ENCODE assay signal across 34 cellular contexts in genomic region chr18:21069468-21069867, GRCh38.
"Had no signal": no experiment of that assay in that cellular context is flagged by ENCODE, and none has a peak within 500 bp of the region (broad histone marks: within the 10 kb centered on the region; RNA-seq: fewer than 3 reads in every experiment).

No MANE protein-coding gene starts in this region.

- H3K27ac ChIP-seq: adrenal gland, breast epithelium, cardiac muscle cell, coronary artery, dorsolateral prefrontal cortex had no signal

- H3K4me3 ChIP-seq: adrenal gland, breast epithelium, cardiac muscle cell, coronary artery, dorsolateral prefrontal cortex had no signal

- H3K4me3 Mint-ChIP-seq: activated CD4-positive, alpha-beta memory T cell treated with anti-CD3 and anti-CD28 coated beads for 36 hours; activated CD4-positive, alpha-beta T cell treated with anti-CD3 and anti-CD28 coated beads for 36 hours; activated CD4-positive, alpha-beta T cell treated with anti-CD3 and anti-CD28 coated beads, Interleukin-2, amount 10 ng/mL, durations not matched to agents 24 days and 14 days; activated CD8-positive, alpha-beta memory T cell treated with anti-CD3 and anti-CD28 coated beads, Interleukin-2, amount 10 ng/mL, durations not matched to agents 7 days and 5 days; activated CD8-positive, alpha-beta T cell treated with anti-CD3 and anti-CD28 coated beads, Interleukin-2, amount 10 ng/mL, durations not matched to agents 7 days and 5 days; activated naive CD4-positive, alpha-beta T cell treated with anti-CD3 and anti-CD28 coated beads for 36 hours; activated naive CD4-positive, alpha-beta T cell treated with anti-CD3 and anti-CD28 coated beads, Interleukin-2, amount 50 U/mL, for 24 hours; activated naive CD8-positive, alpha-beta T cell treated with anti-CD3 and anti-CD28 coated beads for 36 hours; activated naive CD8-positive, alpha-beta T cell treated with anti-CD3 and anti-CD28 coated beads, Interleukin-2, amount 50 U/mL, for 24 hours; activated T-helper 1 cell treated with anti-CD3 and anti-CD28 coated beads, Interleukin-12 subunit alpha, Interleukin-12 subunit beta, Interleukin-2, Interleukin-4 antibody, amounts not matched to agents 30 ng/mL and 10 ng/mL and 1 ng/mL, durations not matched to agents 14 hours and 24 hours and 36 hours; brain; dendritic cell treated with granulocyte-macrophage colony-stimulating factor and Interleukin-4, amounts not matched to agents 40 ng/mL and 50 ng/mL, for 4 days; endodermal cell had no signal

- ATAC-seq: activated CD4-positive, alpha-beta T cell treated with anti-CD3 and anti-CD28 coated beads for 36 hours; activated CD8-positive, alpha-beta memory T cell treated with anti-CD3 and anti-CD28 coated beads, Interleukin-2, amount 10 ng/mL, durations not matched to agents 7 days and 5 days; activated CD8-positive, alpha-beta T cell treated with anti-CD3 and anti-CD28 coated beads, Interleukin-2, amount 10 ng/mL, durations not matched to agents 7 days and 5 days; activated naive CD8-positive, alpha-beta T cell treated with anti-CD3 and anti-CD28 coated beads, Interleukin-2, amount 50 U/mL, for 24 hours; esophagus mucosa had no signal

- DNase-seq: activated CD4-positive, alpha-beta memory T cell treated with anti-CD3 and anti-CD28 coated beads for 36 hours; activated CD4-positive, alpha-beta T cell treated with anti-CD3 and anti-CD28 coated beads for 36 hours; activated CD4-positive, alpha-beta T cell treated with anti-CD3 and anti-CD28 coated beads, Interleukin-2, amount 10 ng/mL, durations not matched to agents 24 days and 14 days; activated CD4-positive, CD25-positive, alpha-beta regulatory T cell; activated CD4-positive, CD25-positive, alpha-beta regulatory T cell treated with anti-CD3 and anti-CD28 coated beads, Interleukin-2, amount 50 U/mL, for 72 hours; activated CD8-positive, alpha-beta memory T cell treated with anti-CD3 and anti-CD28 coated beads, Interleukin-2, amount 10 ng/mL, durations not matched to agents 7 days and 5 days; activated CD8-positive, alpha-beta memory T cell treated with anti-CD3 and anti-CD28 coated beads, Interleukin-2, amount 50 U/mL, for 4 hours; activated CD8-positive, alpha-beta T cell treated with anti-CD3 and anti-CD28 coated beads, Interleukin-2, amount 10 ng/mL, durations not matched to agents 7 days and 5 days; activated effector memory CD4-positive, alpha-beta T cell treated with anti-CD3 and anti-CD28 coated beads, Interleukin-2, amount 50 U/mL, for 16 hours; activated naive CD4-positive, alpha-beta T cell treated with anti-CD3 and anti-CD28 coated beads for 36 hours; activated naive CD8-positive, alpha-beta T cell treated with anti-CD3 and anti-CD28 coated beads for 36 hours; activated naive CD8-positive, alpha-beta T cell treated with anti-CD3 and anti-CD28 coated beads, Interleukin-2, amount 50 U/mL, for 24 hours; activated T-cell treated with anti-CD3 and anti-CD28 coated beads, Interleukin-2, amount 50 U/mL, for 1 hour; activated T-cell treated with anti-CD3 and anti-CD28 coated beads, Interleukin-2, amount 50 U/mL, for 48 hours; adrenal gland; amygdala; aorta; central memory CD4-positive, alpha-beta T cell; cerebellar nuclear complex; dorsolateral prefrontal cortex; effector memory CD4-positive, alpha-beta T cell; endodermal cell; foreskin fibroblast; head of caudate nucleus; T-helper 2 cell had no signal

- H3K9me3 ChIP-seq: breast epithelium had no signal

- H3K9me3 Mint-ChIP-seq: activated CD4-positive, alpha-beta memory T cell treated with anti-CD3 and anti-CD28 coated beads for 36 hours; activated CD4-positive, alpha-beta T cell treated with anti-CD3 and anti-CD28 coated beads, Interleukin-2, amount 10 ng/mL, durations not matched to agents 24 days and 14 days; activated naive CD4-positive, alpha-beta T cell treated with anti-CD3 and anti-CD28 coated beads for 36 hours; activated naive CD4-positive, alpha-beta T cell treated with anti-CD3 and anti-CD28 coated beads, Interleukin-2, amount 50 U/mL, for 24 hours; activated naive CD8-positive, alpha-beta T cell treated with anti-CD3 and anti-CD28 coated beads for 36 hours; activated naive CD8-positive, alpha-beta T cell treated with anti-CD3 and anti-CD28 coated beads, Interleukin-2, amount 50 U/mL, for 24 hours; activated T-helper 1 cell treated with anti-CD3 and anti-CD28 coated beads, Interleukin-12 subunit alpha, Interleukin-12 subunit beta, Interleukin-2, Interleukin-4 antibody, amounts not matched to agents 30 ng/mL and 10 ng/mL and 1 ng/mL, durations not matched to agents 14 hours and 24 hours and 36 hours; activated T-helper 2 cell treated with anti-CD3 and anti-CD28 coated beads, Interferon-gamma antibody, Interleukin-2, Interleukin-4, amounts not matched to agents 10 μg/mL and 5 μg/mL and 100 μg/mL, durations not matched to agents 14 hours and 24 hours and 36 hours; brain; dendritic cell treated with granulocyte-macrophage colony-stimulating factor and Interleukin-4, amounts not matched to agents 40 ng/mL and 50 ng/mL, for 4 days; endodermal cell had no signal

- H3K36me3 ChIP-seq: adrenal gland, breast epithelium had no signal

- H3K27me3 Mint-ChIP-seq: activated CD4-positive, alpha-beta memory T cell treated with anti-CD3 and anti-CD28 coated beads for 36 hours; activated CD4-positive, alpha-beta T cell treated with anti-CD3 and anti-CD28 coated beads for 36 hours; activated CD4-positive, alpha-beta T cell treated with anti-CD3 and anti-CD28 coated beads, Interleukin-2, amount 10 ng/mL, durations not matched to agents 24 days and 14 days; activated CD8-positive, alpha-beta memory T cell treated with anti-CD3 and anti-CD28 coated beads, Interleukin-2, amount 10 ng/mL, durations not matched to agents 7 days and 5 days; activated naive CD4-positive, alpha-beta T cell treated with anti-CD3 and anti-CD28 coated beads, Interleukin-2, amount 50 U/mL, for 24 hours; activated naive CD8-positive, alpha-beta T cell treated with anti-CD3 and anti-CD28 coated beads for 36 hours; activated naive CD8-positive, alpha-beta T cell treated with anti-CD3 and anti-CD28 coated beads, Interleukin-2, amount 50 U/mL, for 24 hours; brain; dendritic cell treated with granulocyte-macrophage colony-stimulating factor and Interleukin-4, amounts not matched to agents 40 ng/mL and 50 ng/mL, for 4 days had no signal

- H3K27ac Mint-ChIP-seq: activated CD4-positive, alpha-beta memory T cell treated with anti-CD3 and anti-CD28 coated beads for 36 hours; activated CD4-positive, alpha-beta T cell treated with anti-CD3 and anti-CD28 coated beads for 36 hours; activated CD4-positive, alpha-beta T cell treated with anti-CD3 and anti-CD28 coated beads, Interleukin-2, amount 10 ng/mL, durations not matched to agents 24 days and 14 days; activated CD8-positive, alpha-beta memory T cell treated with anti-CD3 and anti-CD28 coated beads, Interleukin-2, amount 10 ng/mL, durations not matched to agents 7 days and 5 days; activated CD8-positive, alpha-beta T cell treated with anti-CD3 and anti-CD28 coated beads, Interleukin-2, amount 10 ng/mL, durations not matched to agents 7 days and 5 days; activated naive CD4-positive, alpha-beta T cell treated with anti-CD3 and anti-CD28 coated beads for 36 hours; activated naive CD4-positive, alpha-beta T cell treated with anti-CD3 and anti-CD28 coated beads, Interleukin-2, amount 50 U/mL, for 24 hours; activated naive CD8-positive, alpha-beta T cell treated with anti-CD3 and anti-CD28 coated beads for 36 hours; activated naive CD8-positive, alpha-beta T cell treated with anti-CD3 and anti-CD28 coated beads, Interleukin-2, amount 50 U/mL, for 24 hours; activated T-helper 1 cell treated with anti-CD3 and anti-CD28 coated beads, Interleukin-12 subunit alpha, Interleukin-12 subunit beta, Interleukin-2, Interleukin-4 antibody, amounts not matched to agents 30 ng/mL and 10 ng/mL and 1 ng/mL, durations not matched to agents 14 hours and 24 hours and 36 hours; activated T-helper 2 cell treated with anti-CD3 and anti-CD28 coated beads, Interferon-gamma antibody, Interleukin-2, Interleukin-4, amounts not matched to agents 10 μg/mL and 5 μg/mL and 100 μg/mL, durations not matched to agents 14 hours and 24 hours and 36 hours; brain; dendritic cell treated with granulocyte-macrophage colony-stimulating factor and Interleukin-4, amounts not matched to agents 40 ng/mL and 50 ng/mL, for 4 days; endodermal cell had no signal
